Comparison of ENCODE assay signal across 8 cellular contexts in the genomic region with DNA sequence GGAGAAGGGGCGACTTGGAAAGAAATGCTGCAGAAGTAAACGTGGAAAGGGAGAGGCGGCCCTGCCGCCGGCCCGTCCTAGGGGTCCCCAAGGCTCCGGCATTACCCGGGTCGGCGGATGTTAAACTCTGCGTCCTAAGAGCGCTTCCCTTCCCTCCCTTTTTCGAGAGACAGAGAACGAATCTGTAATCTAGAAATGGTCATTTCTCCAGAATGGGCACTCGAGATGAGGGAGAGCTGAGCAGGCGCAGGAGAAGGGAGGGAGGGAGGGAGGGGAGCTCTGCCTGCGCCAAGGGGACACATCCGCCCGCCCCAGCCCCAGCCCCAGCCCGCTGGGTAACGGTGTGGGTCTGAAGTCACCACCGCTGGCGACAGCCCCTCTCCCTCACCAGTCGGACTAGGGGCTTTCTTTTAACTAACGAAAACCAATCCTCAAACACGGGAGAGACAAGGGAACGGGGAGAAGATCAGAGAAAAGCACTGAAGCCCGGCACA. TPM values are rescaled to one million over a fixed set of nuclear protein-coding genes. Genes with fewer than 3 reads are reported as not detected.
DNase-seq lines count a peak whose midpoint lies in the region; ATAC-seq and TF ChIP-seq lines count a peak whose summit lies in the region.

No MANE protein-coding gene starts in this region.

- POLR2A ChIA-PET in activated CD4-positive, alpha-beta memory T cell treated with anti-CD3 and anti-CD28 coated beads, Interleukin-2, amount 10 ng/mL, durations not matched to agents 7 days and 5 days (lab: Charles Lee): interaction anchor here (0.8 to 10.4 kb wide), 13 partner anchors 9 to 517 kb away, joined by 3 to 201 read pairs (median 5); partner anchors contain the start of genes ARHGAP4, IRAK1, RPL10 and UBL4A

- no peaks in the 10 kb centered on the region for H3K27me3 Mint-ChIP-seq in activated CD4-positive, alpha-beta memory T cell treated with anti-CD3 and anti-CD28 coated beads, Interleukin-2, amount 10 ng/mL, durations not matched to agents 7 days and 5 days

- ATAC-seq in GM18867 (IDR thresholded peaks at IDR 0.05; ENCODE audit: unreplicated experiment) (no peak), HG03571 (IDR thresholded peaks at IDR 0.05; ENCODE audit: unreplicated experiment) (no peak)

- H3K27ac Mint-ChIP-seq in activated CD4-positive, alpha-beta memory T cell treated with anti-CD3 and anti-CD28 coated beads, Interleukin-2, amount 10 ng/mL, durations not matched to agents 7 days and 5 days: peak overlapping the region; percentile 95

- intact Hi-C loops in posterior vena cava (cut with DNase I): no loop called here

- H3K9me3 Mint-ChIP-seq in activated CD4-positive, alpha-beta memory T cell treated with anti-CD3 and anti-CD28 coated beads, Interleukin-2, amount 10 ng/mL, durations not matched to agents 7 days and 5 days: no peaks in the 10 kb centered on the region

- H3K4me3 ChIP-seq in foreskin fibroblast (ENCODE audit: low read depth in 1 of 2, low read length in 2 of 2): peak overlapping the region; percentile 88 to 92

- CTCF ChIA-PET in activated CD4-positive, alpha-beta memory T cell treated with anti-CD3 and anti-CD28 coated beads, Interleukin-2, amount 10 ng/mL, durations not matched to agents 7 days and 5 days (lab: Charles Lee): interaction anchor here (1.3 to 4.1 kb wide), 4 partner anchors 11 to 44 kb away, joined by 3 to 31 read pairs (median 6); no protein-coding TSS in a partner anchor

- peaks cover 47% of the 10 kb centered on the region for H3K4me1 Mint-ChIP-seq in activated CD4-positive, alpha-beta memory T cell treated with anti-CD3 and anti-CD28 coated beads, Interleukin-2, amount 10 ng/mL, durations not matched to agents 7 days and 5 days

- peak; percentile 56 for DNase-seq in activated T-cell treated with anti-CD3 and anti-CD28 coated beads, Interleukin-2, amount 50 U/mL, for 1 hour
- no peak for DNase-seq in activated T-cell treated with anti-CD3 and anti-CD28 coated beads for 4 hours
- no peak for DNase-seq in activated CD4-positive, alpha-beta memory T cell treated with anti-CD3 and anti-CD28 coated beads, Interleukin-2, amount 10 ng/mL, durations not matched to agents 7 days and 5 days
- peak in 1 of 2 donors; percentile 52 for DNase-seq in foreskin fibroblast
- DNase-seq in posterior vena cava (ENCODE audit: low spot score): peak; percentile 86
- DNase-seq in RPMI8226: no peak

- H3K4me3 Mint-ChIP-seq in activated CD4-positive, alpha-beta memory T cell treated with anti-CD3 and anti-CD28 coated beads, Interleukin-2, amount 10 ng/mL, durations not matched to agents 7 days and 5 days: peak overlapping the region; percentile 100

- no peak for TF ChIP-seq CTCF in foreskin fibroblast (IDR thresholded peaks at IDR 0.05; ENCODE audit: low read depth, low read length)

- peaks cover 34% of the 10 kb centered on the region for H3K36me3 Mint-ChIP-seq in activated CD4-positive, alpha-beta memory T cell treated with anti-CD3 and anti-CD28 coated beads, Interleukin-2, amount 10 ng/mL, durations not matched to agents 7 days and 5 days (ENCODE audit: low read depth)

RNA-seq across cellular contexts. Expression of gene HCFC1, which starts 1.7 kb away (rescaled TPM):
- 10 to 100 TPM; 88.3 to 93.1 TPM for total RNA-seq in activated CD4-positive, alpha-beta memory T cell treated with anti-CD3 and anti-CD28 coated beads, Interleukin-2, amount 10 ng/mL, durations not matched to agents 7 days and 5 days
- total RNA-seq in posterior vena cava: 10 to 100 TPM; 36.9 to 44.6 TPM

RNA-seq across cellular contexts. Expression of gene TMEM187, which starts 2.6 kb away (rescaled TPM):
- 10 to 100 TPM in 1 of 2 experiments, 1 to 10 TPM in 1; 9.9 to 12.6 TPM for total RNA-seq in activated CD4-positive, alpha-beta memory T cell treated with anti-CD3 and anti-CD28 coated beads, Interleukin-2, amount 10 ng/mL, durations not matched to agents 7 days and 5 days
- total RNA-seq in posterior vena cava: 1 to 10 TPM; 6.9 to 9.3 TPM

RNA-seq across cellular contexts. Expression of gene RENBP, which starts 25.5 kb away (rescaled TPM):
- total RNA-seq in activated CD4-positive, alpha-beta memory T cell treated with anti-CD3 and anti-CD28 coated beads, Interleukin-2, amount 10 ng/mL, durations not matched to agents 7 days and 5 days: 10 to 100 TPM; 12.1 to 12.8 TPM
- 10 to 100 TPM; 11.4 to 17.6 TPM for total RNA-seq in posterior vena cava

RNA-seq across cellular contexts. Expression of gene NAA10, which starts 35.1 kb away (rescaled TPM):
- total RNA-seq in activated CD4-positive, alpha-beta memory T cell treated with anti-CD3 and anti-CD28 coated beads, Interleukin-2, amount 10 ng/mL, durations not matched to agents 7 days and 5 days: 10 to 100 TPM; 63.1 to 63.7 TPM
- total RNA-seq in posterior vena cava: 10 to 100 TPM; 69.4 to 75.4 TPM

RNA-seq across cellular contexts. Expression of gene ARHGAP4, which starts 43.9 kb away (rescaled TPM):
- 100 to 1,000 TPM; 262 to 267 TPM for total RNA-seq in activated CD4-positive, alpha-beta memory T cell treated with anti-CD3 and anti-CD28 coated beads, Interleukin-2, amount 10 ng/mL, durations not matched to agents 7 days and 5 days
- total RNA-seq in posterior vena cava: 10 to 100 TPM; 36.3 to 47.1 TPM

Comparison
In these comparisons a context has a peak if more than half of its experiments do, and no peak if none do; other contexts are left out.
1. DNase-seq: peak in activated T-cell treated with anti-CD3 and anti-CD28 coated beads, Interleukin-2, amount 50 U/mL, for 1 hour (single experiment) and posterior vena cava (single experiment); none in activated T-cell treated with anti-CD3 and anti-CD28 coated beads for 4 hours (single experiment), activated CD4-positive, alpha-beta memory T cell treated with anti-CD3 and anti-CD28 coated beads, Interleukin-2, amount 10 ng/mL, durations not matched to agents 7 days and 5 days (single experiment) and RPMI8226 (single experiment).